Comparison of ENCODE assay signal across 8 cellular contexts in the genomic region with DNA sequence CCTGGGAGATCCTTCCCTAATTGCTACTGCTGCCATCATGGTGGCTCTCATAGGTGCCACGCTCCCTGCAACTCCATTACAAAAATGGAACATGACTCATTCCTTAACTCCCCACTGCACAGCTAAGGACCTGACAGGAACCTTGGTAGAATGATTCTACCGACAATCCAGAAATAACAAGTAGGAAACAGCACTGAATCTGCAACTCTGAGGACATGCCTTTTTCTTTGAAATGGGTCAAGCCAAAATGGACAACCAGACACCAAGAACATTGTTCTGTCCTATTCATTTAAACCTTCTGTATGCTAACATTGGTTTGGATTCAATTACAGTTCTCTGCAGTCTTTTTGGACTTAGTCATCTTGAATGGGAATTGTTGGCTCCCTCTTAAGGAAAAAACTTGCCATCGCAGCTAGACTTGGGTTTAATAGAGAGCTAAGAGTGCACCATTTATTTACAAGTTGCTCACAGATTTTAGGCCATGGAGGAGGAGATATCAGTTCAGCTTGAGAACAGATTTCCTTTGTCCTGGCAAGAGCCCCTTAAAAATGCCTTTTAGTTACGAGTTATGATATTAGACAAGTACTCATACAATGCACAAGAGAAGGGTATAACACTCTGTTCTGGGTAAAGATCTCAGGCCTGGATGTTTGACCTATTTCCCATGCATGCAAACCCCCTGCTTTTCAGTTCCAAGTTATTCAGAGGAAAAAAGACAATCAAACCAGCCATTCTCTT. TPM values are rescaled to one million over a fixed set of nuclear protein-coding genes. Genes with fewer than 3 reads are reported as not detected.
DNase-seq lines count a peak whose midpoint lies in the region; ATAC-seq, FAIRE-seq and TF ChIP-seq lines count a peak whose summit lies in the region.

No MANE protein-coding gene starts in this region.

- H3K4me3 Mint-ChIP-seq in activated T-helper 1 cell treated with anti-CD3 and anti-CD28 coated beads, Interleukin-12 subunit alpha, Interleukin-12 subunit beta, Interleukin-2, Interleukin-4 antibody, amounts not matched to agents 30 ng/mL and 10 ng/mL and 1 ng/mL, durations not matched to agents 14 hours and 24 hours and 36 hours, result no peak overlapping the region
- no peak overlapping the region for H3K4me3 Mint-ChIP-seq in activated naive CD8-positive, alpha-beta T cell treated with anti-CD3 and anti-CD28 coated beads, Interleukin-2, amount 50 U/mL, for 24 hours

- H3K4me1 Mint-ChIP-seq in activated T-helper 1 cell treated with anti-CD3 and anti-CD28 coated beads, Interleukin-12 subunit alpha, Interleukin-12 subunit beta, Interleukin-2, Interleukin-4 antibody, amounts not matched to agents 30 ng/mL and 10 ng/mL and 1 ng/mL, durations not matched to agents 14 hours and 24 hours and 36 hours (ENCODE audit: low read depth), result peaks cover 9% of the 10 kb centered on the region
- H3K4me1 Mint-ChIP-seq in activated naive CD8-positive, alpha-beta T cell treated with anti-CD3 and anti-CD28 coated beads, Interleukin-2, amount 50 U/mL, for 24 hours, result peaks cover 4% of the 10 kb centered on the region

- H3K9ac ChIP-seq in kidney (ENCODE audit: low read length in 2 of 2), result no peak overlapping the region

- intact Hi-C loops in heart right ventricle (cut with DNase I), result loop anchor here in 5 of 10 donors (10.0 kb wide), 2 partner anchors 151 to 291 kb away; partner anchors contain the start of gene EFCAB5 (in 1 of the 5)
- intact Hi-C loops in Right ventricle myocardium inferior (cut with DNase I), result loop anchor here (10.0 kb wide), 1 partner anchor 291 kb away; no protein-coding TSS in a partner anchor
- intact Hi-C loops in kidney (cut with DNase I), result no loop called here
- intact Hi-C loops in activated T-helper 1 cell treated with anti-CD3 and anti-CD28 coated beads, Interleukin-12 subunit alpha, Interleukin-12 subunit beta, Interleukin-2, Interleukin-4 antibody, amounts not matched to agents 30 ng/mL and 10 ng/mL and 1 ng/mL, durations not matched to agents 14 hours and 24 hours and 36 hours (cut with micrococcal nuclease), result loop anchor here (10.0 kb wide), 1 partner anchor 461 kb away; no protein-coding TSS in a partner anchor

- no peak for DNase-seq in heart right ventricle
- DNase-seq in Right ventricle myocardium inferior (ENCODE audit: missing footprints), result no peak
- peak; percentile 37 for DNase-seq in NCI-H1694 (lab: John Stamatoyannopoulos, UW)
- DNase-seq in astrocyte of the cerebellum (ENCODE audit: low read depth), result peak; percentile 61
- no peak for DNase-seq in kidney
- DNase-seq in activated T-helper 1 cell treated with anti-CD3 and anti-CD28 coated beads, Interleukin-12 subunit alpha, Interleukin-12 subunit beta, Interleukin-2, Interleukin-4 antibody, amounts not matched to agents 30 ng/mL and 10 ng/mL and 1 ng/mL, durations not matched to agents 14 hours and 24 hours and 36 hours (ENCODE audit: low spot score), result no peak
- no peak for DNase-seq in activated naive CD8-positive, alpha-beta T cell treated with anti-CD3 and anti-CD28 coated beads, Interleukin-2, amount 50 U/mL, for 24 hours

- H3K27ac ChIP-seq in heart right ventricle (no peak overlapping the region), kidney (ENCODE audit: low read depth in 2 of 2, low read length in 2 of 2) (no peak overlapping the region)

- H3K36me3 ChIP-seq in heart right ventricle, result no peaks in the 10 kb centered on the region
- no peaks in the 10 kb centered on the region for H3K36me3 ChIP-seq in kidney (ENCODE audit: control insufficient read depth in 1 of 2, insufficient read depth in 2 of 2, low read length in 2 of 2)

- H3K9me3 ChIP-seq in heart right ventricle (no peaks in the 10 kb centered on the region), kidney (ENCODE audit: control insufficient read depth in 1 of 2, low read length in 2 of 2) (no peaks in the 10 kb centered on the region)

- FAIRE-seq in kidney (lab: Jason Lieb, UNC), result peak; percentile 60

- no peak overlapping the region for H3K27ac Mint-ChIP-seq in activated T-helper 1 cell treated with anti-CD3 and anti-CD28 coated beads, Interleukin-12 subunit alpha, Interleukin-12 subunit beta, Interleukin-2, Interleukin-4 antibody, amounts not matched to agents 30 ng/mL and 10 ng/mL and 1 ng/mL, durations not matched to agents 14 hours and 24 hours and 36 hours
- H3K27ac Mint-ChIP-seq in activated naive CD8-positive, alpha-beta T cell treated with anti-CD3 and anti-CD28 coated beads, Interleukin-2, amount 50 U/mL, for 24 hours, result no peak overlapping the region

- H3K4me1 ChIP-seq in heart right ventricle (peaks cover 0 to 10% (median 7%) of the 10 kb centered on the region in 9 donors), kidney (ENCODE audit: control insufficient read depth in 1 of 2, insufficient read depth in 1 of 2, low read depth in 1 of 2, low read length in 2 of 2) (no peaks in the 10 kb centered on the region)

- TF ChIP-seq CTCF in heart right ventricle (IDR thresholded peaks at IDR 0.05), result peak in 7 of 9 donors; percentile 33 to 55 (median 43)
- TF ChIP-seq CTCF in astrocyte of the cerebellum (IDR thresholded peaks at IDR 0.05; ENCODE audit: low read depth, low read length, missing control alignments), result peak; percentile 71
- peak; percentile 21 for TF ChIP-seq CTCF in kidney (IDR thresholded peaks at IDR 0.05; ENCODE audit: borderline replicate concordance, extremely low read depth, insufficient read depth)

- ATAC-seq in heart right ventricle, result peak in 4 of 8 donors; percentile 40 to 67 (median 54)
- ATAC-seq in Right ventricle myocardium inferior, result no peak
- ATAC-seq in GM18909 (IDR thresholded peaks at IDR 0.05; ENCODE audit: poor library complexity, unreplicated experiment), result no peak
- ATAC-seq in activated naive CD8-positive, alpha-beta T cell treated with anti-CD3 and anti-CD28 coated beads, Interleukin-2, amount 50 U/mL, for 24 hours, result no peak

- in situ Hi-C loops in astrocyte of the cerebellum (cut with HindIII; ENCODE audit: low sequenced_read_pairs), result no loop called here

- H3K9me3 Mint-ChIP-seq in activated T-helper 1 cell treated with anti-CD3 and anti-CD28 coated beads, Interleukin-12 subunit alpha, Interleukin-12 subunit beta, Interleukin-2, Interleukin-4 antibody, amounts not matched to agents 30 ng/mL and 10 ng/mL and 1 ng/mL, durations not matched to agents 14 hours and 24 hours and 36 hours, result no peaks in the 10 kb centered on the region
- no peaks in the 10 kb centered on the region for H3K9me3 Mint-ChIP-seq in activated naive CD8-positive, alpha-beta T cell treated with anti-CD3 and anti-CD28 coated beads, Interleukin-2, amount 50 U/mL, for 24 hours

- peaks cover 0 to 4% (median 0%) of the 10 kb centered on the region in 7 donors for H3K27me3 ChIP-seq in heart right ventricle

- H3K27me3 Mint-ChIP-seq in activated T-helper 1 cell treated with anti-CD3 and anti-CD28 coated beads, Interleukin-12 subunit alpha, Interleukin-12 subunit beta, Interleukin-2, Interleukin-4 antibody, amounts not matched to agents 30 ng/mL and 10 ng/mL and 1 ng/mL, durations not matched to agents 14 hours and 24 hours and 36 hours (ENCODE audit: insufficient read depth), result peaks cover 35% of the 10 kb centered on the region
- H3K27me3 Mint-ChIP-seq in activated naive CD8-positive, alpha-beta T cell treated with anti-CD3 and anti-CD28 coated beads, Interleukin-2, amount 50 U/mL, for 24 hours, result peaks cover 9% of the 10 kb centered on the region

- 40% methylated on average over 4 of the region's 4 CpGs for WGBS in heart right ventricle, 2 donors

- no peak overlapping the region for H3K4me3 ChIP-seq in heart right ventricle
- no peak overlapping the region for H3K4me3 ChIP-seq in astrocyte of the cerebellum (ENCODE audit: low read depth, low read length)
- H3K4me3 ChIP-seq in kidney (ENCODE audit: low read length in 2 of 2), result no peak overlapping the region

- H3K36me3 Mint-ChIP-seq in activated T-helper 1 cell treated with anti-CD3 and anti-CD28 coated beads, Interleukin-12 subunit alpha, Interleukin-12 subunit beta, Interleukin-2, Interleukin-4 antibody, amounts not matched to agents 30 ng/mL and 10 ng/mL and 1 ng/mL, durations not matched to agents 14 hours and 24 hours and 36 hours (ENCODE audit: low read depth), result no peaks in the 10 kb centered on the region
- no peaks in the 10 kb centered on the region for H3K36me3 Mint-ChIP-seq in activated naive CD8-positive, alpha-beta T cell treated with anti-CD3 and anti-CD28 coated beads, Interleukin-2, amount 50 U/mL, for 24 hours (ENCODE audit: low read depth)

RNA-seq across cellular contexts. Expression of gene NSRP1, which starts 20.9 kb away (rescaled TPM):
- total RNA-seq in heart right ventricle, result 10 to 100 TPM; 22.2 to 39.1 (median 26.5) TPM
- polyA plus RNA-seq in heart right ventricle, result 10 to 100 TPM; 19.5 to 47.5 TPM
- total RNA-seq in Right ventricle myocardium inferior, result 19.5 TPM
- total RNA-seq in kidney, result 40.2 TPM
- 17.2 TPM for polyA plus RNA-seq in kidney (ENCODE audit: insufficient read depth, low read depth, low replicate concordance)
- total RNA-seq in activated T-helper 1 cell treated with anti-CD3 and anti-CD28 coated beads, Interleukin-12 subunit alpha, Interleukin-12 subunit beta, Interleukin-2, Interleukin-4 antibody, amounts not matched to agents 30 ng/mL and 10 ng/mL and 1 ng/mL, durations not matched to agents 14 hours and 24 hours and 36 hours, result 32.4 and 35.3 TPM in 2 replicates

Comparison
In these comparisons a context has a peak if more than half of its experiments do, and no peak if none do; other contexts are left out.
1. DNase-seq: peak in NCI-H1694 (single experiment) and astrocyte of the cerebellum (single experiment); none in heart right ventricle (0 of 2), Right ventricle myocardium inferior (single experiment), kidney (single experiment), activated T-helper 1 cell treated with anti-CD3 and anti-CD28 coated beads, Interleukin-12 subunit alpha, Interleukin-12 subunit beta, Interleukin-2, Interleukin-4 antibody, amounts not matched to agents 30 ng/mL and 10 ng/mL and 1 ng/mL, durations not matched to agents 14 hours and 24 hours and 36 hours (single experiment) and activated naive CD8-positive, alpha-beta T cell treated with anti-CD3 and anti-CD28 coated beads, Interleukin-2, amount 50 U/mL, for 24 hours (single experiment).
2. CTCF ChIP-seq: peak in every context shown above with its lines; median percentile 71 in astrocyte of the cerebellum; 43 in heart right ventricle; 21 in kidney.